24 cellular contexts compared by ENCODE assay signal in genomic region chr16:49763826-49764225, GRCh38.
A peak's percentile ranks its signal among the peaks of the same experiment; 100 is the strongest.
DNase-seq lines count a peak whose midpoint lies in the region; ATAC-seq, FAIRE-seq and TF ChIP-seq lines count a peak whose summit lies in the region.
"Had no signal": no experiment of that assay in that cellular context is flagged by ENCODE, and none has a peak within 500 bp of the region (broad histone marks: within the 10 kb centered on the region; RNA-seq: fewer than 3 reads in every experiment).

No MANE protein-coding gene starts in this region.

- H4K8ac ChIP-seq in H1 (ENCODE audit: extremely low read depth, insufficient read depth, low read length): no peak overlapping the region

- peaks cover 4 to 42% of the 10 kb centered on the region in 2 experiments; a peak in 3 of 4 replicates for H3K79me2 ChIP-seq in H1 (ENCODE audit: control insufficient read depth in 1 of 2, insufficient read depth in 2 of 2, low read length in 2 of 2)

- H3K4me1 ChIP-seq in heart right ventricle (peaks cover 0 to 15% (median 10%) of the 10 kb centered on the region in 9 donors), H1 (replicated peaks in 1 of 4; ENCODE audit: control insufficient read depth in 3 of 4, insufficient read depth in 4 of 4, low read length in 3 of 4) (peaks cover 0 to 3% (median 0%) of the 10 kb centered on the region in 4 experiments; a peak in 1 of 7 replicates), mesodermal cell (ENCODE audit: control insufficient read depth, insufficient read depth, low read length, poor library complexity, severe bottlenecking) (peaks cover 24% of the 10 kb centered on the region), transverse colon (no peaks in the 10 kb centered on the region)
- H3K4me1 ChIP-seq in naive thymus-derived CD4-positive, alpha-beta T cell (ENCODE audit: control insufficient read depth in 2 of 2, insufficient read depth in 2 of 2, low read length in 2 of 2): no peaks in the 10 kb centered on the region
- H3K4me1 ChIP-seq: BE2C, Caco-2 had no signal

- peaks cover 9% of the 10 kb centered on the region for H3K23me2 ChIP-seq in H1 (ENCODE audit: low read depth, low read length)

- no peaks in the 10 kb centered on the region for H3K9me3 Mint-ChIP-seq in naive thymus-derived CD4-positive, alpha-beta T cell
- H3K9me3 Mint-ChIP-seq: CD4-positive, CD25-positive, alpha-beta regulatory T cell had no signal

- H2BK20ac ChIP-seq in H1 (ENCODE audit: low read length): no peak overlapping the region

- no peak overlapping the region for H3K4me2 ChIP-seq in H1 (ENCODE audit: insufficient read depth in 1 of 2, low read depth in 2 of 2, low read length in 2 of 2)

- CTCF ChIA-PET in H1 (lab: Charles Lee; ENCODE audit: partially characterized antibody): no interaction called here
- CTCF ChIA-PET in naive thymus-derived CD4-positive, alpha-beta T cell (lab: Charles Lee): no interaction called here

- H3K27me3 ChIP-seq in heart right ventricle (no peaks in the 10 kb centered on the region), H1 (replicated peaks in 1 of 4; ENCODE audit: control insufficient read depth in 3 of 4, extremely low read depth in 1 of 4, insufficient read depth in 3 of 4, low read length in 3 of 4) (no peaks in the 10 kb centered on the region), transverse colon (no peaks in the 10 kb centered on the region)
- no peaks in the 10 kb centered on the region for H3K27me3 ChIP-seq in naive thymus-derived CD4-positive, alpha-beta T cell (ENCODE audit: control insufficient read depth in 2 of 2, insufficient read depth in 2 of 2, low read length in 2 of 2)
- H3K27me3 ChIP-seq: BE2C had no signal

- no peaks in the 10 kb centered on the region for H3K36me3 Mint-ChIP-seq in naive thymus-derived CD4-positive, alpha-beta T cell
- H3K36me3 Mint-ChIP-seq: CD4-positive, CD25-positive, alpha-beta regulatory T cell had no signal

- no peak overlapping the region for H2BK120ac ChIP-seq in H1 (replicated peaks; ENCODE audit: low read depth, low read length)

- no peak overlapping the region; the same call in 1 of the 2 replicates for H3K18ac ChIP-seq in H1 (ENCODE audit: extremely low read depth, low read length)

- H3K27ac ChIP-seq in heart right ventricle: no peak overlapping the region
- no peak overlapping the region for H3K27ac ChIP-seq in H1 (ENCODE audit: low read depth, low read length)
- peak overlapping the region; percentile 26 for H3K27ac ChIP-seq in mesodermal cell (ENCODE audit: low read depth, low read length, severe bottlenecking)
- no peak overlapping the region for H3K27ac ChIP-seq in transverse colon
- no peak overlapping the region for H3K27ac ChIP-seq in naive thymus-derived CD4-positive, alpha-beta T cell (ENCODE audit: low read depth, low read length)

- H3K27ac Mint-ChIP-seq in naive thymus-derived CD4-positive, alpha-beta T cell: no peak overlapping the region

- H3K9ac ChIP-seq in H1 (replicated peaks in 1 of 4; ENCODE audit: extremely low read depth in 1 of 4, low read depth in 3 of 4, low read length in 3 of 4): no peak overlapping the region

- in situ Hi-C loops in transverse colon (cut with MboI; ENCODE audit: low pct_ligation_motif_present in 1 of 4, low pct_unique_long_range_greater_than_20kb in 1 of 4, low sequenced_read_pairs in 3 of 4): no loop called here

- ATAC-seq in Right ventricle myocardium superior (ENCODE audit: poor library complexity): no peak
- no peak for ATAC-seq in heart right ventricle
- ATAC-seq in sciatic nerve: no peak
- ATAC-seq in naive thymus-derived CD4-positive, alpha-beta T cell: no peak
- ATAC-seq: HCT116, HepG2 had no signal

- no peak for TF ChIP-seq CTCF in heart right ventricle (IDR thresholded peaks at IDR 0.05)
- no peak for TF ChIP-seq CTCF in H1 (IDR thresholded peaks at IDR 0.05; ENCODE audit: control extremely low read depth in 1 of 3, insufficient read depth in 1 of 3, low read depth in 1 of 3, low read length in 3 of 3)
- no peak for TF ChIP-seq CTCF in transverse colon (IDR thresholded peaks at IDR 0.05)

- H3K14ac ChIP-seq in H1 (ENCODE audit: insufficient read length): no peak overlapping the region

- H4K91ac ChIP-seq in H1 (replicated peaks; ENCODE audit: insufficient read length, low read length): no peak overlapping the region

- H3K27me3 Mint-ChIP-seq in naive thymus-derived CD4-positive, alpha-beta T cell: peaks cover 0 to under 1% (median 0%) of the 10 kb centered on the region in 5 donors
- H3K27me3 Mint-ChIP-seq: CD4-positive, CD25-positive, alpha-beta regulatory T cell had no signal

- POLR2A ChIA-PET in H1 (lab: Charles Lee; ENCODE audit: partially characterized antibody): no interaction called here
- POLR2A ChIA-PET in naive thymus-derived CD4-positive, alpha-beta T cell (lab: Charles Lee): no interaction called here

- H3K4me3 Mint-ChIP-seq in naive thymus-derived CD4-positive, alpha-beta T cell: no peak overlapping the region
- H3K4me3 Mint-ChIP-seq: CD4-positive, CD25-positive, alpha-beta regulatory T cell had no signal

- TF ChIP-seq EP300 in H1 (IDR thresholded peaks at IDR 0.05; ENCODE audit: borderline replicate concordance in 1 of 2, low read depth in 2 of 2, low read length in 2 of 2) (no peak), transverse colon (IDR thresholded peaks at IDR 0.05; ENCODE audit: low read depth) (no peak)

- H3K4me1 Mint-ChIP-seq in naive thymus-derived CD4-positive, alpha-beta T cell: no peaks in the 10 kb centered on the region
- H3K4me1 Mint-ChIP-seq: CD4-positive, CD25-positive, alpha-beta regulatory T cell had no signal

- peak; percentile 1 for DNase-seq in Right ventricle myocardium superior
- no peak for DNase-seq in heart right ventricle
- no peak for DNase-seq in H1 (ENCODE audit: low read depth in 1 of 2, low spot score in 2 of 2)
- DNase-seq in transverse colon: no peak
- no peak for DNase-seq in sciatic nerve (ENCODE audit: low spot score)
- no peak for DNase-seq in stimulated activated CD4-positive, alpha-beta T cell treated with anti-CD3 and anti-CD28 coated beads, Interleukin-2, amount 100 ng/mL, for 48 hours
- DNase-seq in naive thymus-derived CD4-positive, alpha-beta T cell: no peak
- DNase-seq: 8988T; BE2C; Caco-2; CD4-positive, CD25-positive, alpha-beta regulatory T cell; GDM1; KBM-7; MV-4-11; NCI-H1694 treated with DMSO at 0.1 percent for 48 hours; NCI-H2107; NCI-H2227 treated with DMSO at 0.1 percent for 48 hours; NCI-H510A treated with DMSO at 0.1 percent for 48 hours; NCI-H774; OCI-M1; SHP77 had no signal

- H3K36me3 ChIP-seq in heart right ventricle: no peaks in the 10 kb centered on the region
- no peaks in the 10 kb centered on the region for H3K36me3 ChIP-seq in H1 (ENCODE audit: control insufficient read depth in 2 of 4, insufficient read depth in 4 of 4, low read length in 3 of 4)
- H3K36me3 ChIP-seq in mesodermal cell (ENCODE audit: control insufficient read depth, insufficient read depth, low read length): no peaks in the 10 kb centered on the region
- H3K36me3 ChIP-seq in transverse colon: no peaks in the 10 kb centered on the region
- no peaks in the 10 kb centered on the region for H3K36me3 ChIP-seq in naive thymus-derived CD4-positive, alpha-beta T cell (ENCODE audit: control insufficient read depth in 2 of 3, insufficient read depth in 3 of 3, low read length in 3 of 3)
- H3K36me3 ChIP-seq: BE2C had no signal

- no peaks in the 10 kb centered on the region for H3K9me3 ChIP-seq in heart right ventricle
- no peaks in the 10 kb centered on the region for H3K9me3 ChIP-seq in H1 (ENCODE audit: insufficient read depth in 2 of 2, low read depth in 1 of 2, low read length in 1 of 2)
- H3K9me3 ChIP-seq in mesodermal cell (ENCODE audit: control insufficient read depth, low read length): no peaks in the 10 kb centered on the region
- no peaks in the 10 kb centered on the region for H3K9me3 ChIP-seq in transverse colon
- no peaks in the 10 kb centered on the region for H3K9me3 ChIP-seq in naive thymus-derived CD4-positive, alpha-beta T cell (ENCODE audit: control insufficient read depth in 2 of 3, low read length in 3 of 3)
- H3K9me3 ChIP-seq: BE2C, Caco-2 had no signal

- H4K5ac ChIP-seq in H1 (ENCODE audit: insufficient read length, low read depth, low read length): no peak overlapping the region

- intact Hi-C loops in Right ventricle myocardium superior (cut with DNase I): no loop called here
- intact Hi-C loops in heart right ventricle (cut with DNase I): no loop called here
- intact Hi-C loops in transverse colon (cut with DNase I; ENCODE audit: low total_unique reads): no loop called here
- intact Hi-C loops in sciatic nerve (cut with DNase I): no loop called here
- intact Hi-C loops in naive thymus-derived CD4-positive, alpha-beta T cell (cut with micrococcal nuclease): no loop called here

- TF ChIP-seq RAD21 in H1 (IDR thresholded peaks at IDR 0.05 in 1 of 2, conservative IDR thresholded peaks at IDR 0.05 in 1 of 2; ENCODE audit: low read depth in 2 of 2, low read length in 2 of 2): no peak

- no peak for TF ChIP-seq POLR2A in H1 (IDR thresholded peaks at IDR 0.05; ENCODE audit: control extremely low read depth in 1 of 2, low read depth in 2 of 2, low read length in 2 of 2)
- no peak for TF ChIP-seq POLR2A in transverse colon (IDR thresholded peaks at IDR 0.05)

- H3K56ac ChIP-seq in H1 (replicated peaks; ENCODE audit: insufficient read length, low read depth, low read length): no peak overlapping the region

- H3K4ac ChIP-seq in H1 (replicated peaks; ENCODE audit: insufficient read length, low read depth, low read length): no peak overlapping the region

- WGBS in heart right ventricle, 2 donors: 76 to 80% methylated on average over 10 of the region's 10 CpGs
- 87% methylated on average over 10 of the region's 10 CpGs; no CpG with 5 or more reads in 1 of the 2 experiments for WGBS in H1 (ENCODE audit: extremely low coverage in 1 of 2, insufficient coverage in 1 of 2, insufficient read length in 1 of 2, insufficient replicate concordance in 2 of 2, low coverage in 1 of 2, low lambda C conversion rate in 2 of 2, missing lambda C conversion rate in 1 of 2), 2 experiments
- WGBS in mesodermal cell (ENCODE audit: insufficient coverage in 2 of 2), 2 experiments: 20 to 83% methylated on average over 1 to 3 of the region's 10 CpGs
- WGBS in transverse colon (ENCODE audit: low coverage in 1 of 2), 2 donors: 80 to 96% methylated on average over 5 to 10 of the region's 10 CpGs

- peaks cover 2 to 12% of the 10 kb centered on the region in 2 experiments for H4K20me1 ChIP-seq in H1 (replicated peaks in 1 of 2; ENCODE audit: control insufficient read depth in 1 of 2, insufficient read depth in 2 of 2, low read length in 2 of 2)

- peaks cover 15% of the 10 kb centered on the region for H3K79me1 ChIP-seq in H1 (ENCODE audit: low read depth, low read length)

- no peak for FAIRE-seq in H1 (lab: Jason Lieb, UNC)
- FAIRE-seq: HepG2 had no signal

- peak overlapping the region; percentile 75; the same call in 1 of the 2 replicates for H2BK5ac ChIP-seq in H1 (ENCODE audit: low read depth, low read length)

- H2BK15ac ChIP-seq in H1 (ENCODE audit: low read length): no peak overlapping the region

- H2BK12ac ChIP-seq in H1 (ENCODE audit: low read depth, low read length): peak overlapping the region; percentile 68; the same call in 1 of the 2 replicates

- peak overlapping the region; percentile 65 for H2AK5ac ChIP-seq in H1 (ENCODE audit: low read depth, low read length)

- no peak overlapping the region for H3K23ac ChIP-seq in H1 (ENCODE audit: insufficient read length)

- H3K4me3 ChIP-seq in heart right ventricle (no peak overlapping the region), H1 (ENCODE audit: extremely low read depth in 1 of 4, insufficient read depth in 2 of 4, low read depth in 3 of 4, low read length in 4 of 4) (no peak overlapping the region), mesodermal cell (ENCODE audit: extremely low read depth, insufficient read depth, low read length, poor library complexity, severe bottlenecking) (no peak overlapping the region), transverse colon (no peak overlapping the region)
- no peak overlapping the region for H3K4me3 ChIP-seq in naive thymus-derived CD4-positive, alpha-beta T cell (ENCODE audit: low read length)

- no peak overlapping the region for H2AFZ ChIP-seq in H1 (ENCODE audit: low read length)
